9 cellular contexts compared by ENCODE assay signal in the genomic region with DNA sequence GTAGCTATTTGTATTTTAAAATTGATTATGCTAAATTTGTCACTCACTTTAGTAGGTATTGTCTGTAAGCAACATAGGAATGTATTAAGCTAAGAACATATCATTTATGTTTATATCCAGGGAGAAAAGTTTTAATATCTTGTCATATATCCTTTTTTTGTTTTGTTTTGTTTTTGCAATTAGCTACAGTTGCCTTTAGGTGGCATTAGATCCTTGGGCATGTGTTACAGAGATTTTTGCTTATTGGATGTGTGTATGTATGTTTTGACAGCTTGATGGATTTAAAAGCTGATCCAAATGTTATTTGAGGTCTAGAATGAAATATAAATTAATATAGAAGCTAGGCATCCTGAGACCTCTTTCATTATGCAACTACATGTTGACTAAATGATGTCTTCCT. TPM values are rescaled to one million over a fixed set of nuclear protein-coding genes. Genes with fewer than 3 reads are reported as not detected.
DNase-seq lines count a peak whose midpoint lies in the region; TF ChIP-seq lines count a peak whose summit lies in the region.
"Had no signal": no experiment of that assay in that cellular context is flagged by ENCODE, and none has a peak within 500 bp of the region (broad histone marks: within the 10 kb centered on the region; RNA-seq: fewer than 3 reads in every experiment).

No MANE protein-coding gene starts in this region.

- H3K36me3 ChIP-seq in brain microvascular endothelial cell (replicated peaks): no peaks in the 10 kb centered on the region

- in situ Hi-C loops in brain microvascular endothelial cell (cut with HindIII; ENCODE audit: low pct_ligation_motif_present, low sequenced_read_pairs): no loop called here

- H3K27me3 ChIP-seq in brain microvascular endothelial cell (replicated peaks): no peaks in the 10 kb centered on the region

- DNase-seq in DMS153 (lab: John Stamatoyannopoulos, UW) (peak; percentile 10), HT1080 (ENCODE audit: low read depth) (peak; percentile 23), brain microvascular endothelial cell (peak; percentile 12), myocyte (ENCODE audit: low read depth) (peak; percentile 58), middle frontal gyrus (ENCODE audit: extremely low spot score, low spot score) (no peak), NCI-H2107 treated with DMSO at 0.1 percent for 48 hours (lab: John Stamatoyannopoulos, UW; ENCODE audit: unreplicated experiment) (no peak), HK-2 (ENCODE audit: unreplicated experiment) (no peak), inferior parietal cortex (ENCODE audit: extremely low spot score) (no peak)

- no peak overlapping the region for H3K4me3 ChIP-seq in brain microvascular endothelial cell (ENCODE audit: low read depth, low read length)
- H3K4me3 ChIP-seq: skin epidermis had no signal

- H3K27ac ChIP-seq in brain microvascular endothelial cell: no peak overlapping the region
- H3K27ac ChIP-seq: skin epidermis had no signal

- peak; percentile 52 for TF ChIP-seq CTCF in brain microvascular endothelial cell (IDR thresholded peaks at IDR 0.05; ENCODE audit: low read depth, low read length, missing control alignments)

RNA-seq across cellular contexts. Expression of a gene that starts 36.1 kb away (rescaled TPM):
- 12.8 and 15.8 TPM in 2 replicates for total RNA-seq in HT1080 (2014; rRNA removed; shearing (Covaris generic))
- polyA plus RNA-seq in HT1080 (2015; cell fraction: cytosol; rRNA removed): 23.7 and 32.0 TPM in 2 replicates
- polyA plus RNA-seq in HT1080 (2015; cell fraction: nucleus; rRNA removed): 53.2 and 54.9 TPM in 2 replicates
- 53.5 and 81.4 TPM in 2 replicates for total RNA-seq in myocyte
- polyA plus RNA-seq in myocyte (2012): 16.6 TPM

Comparison
In these comparisons a context has a peak if more than half of its experiments do, and no peak if none do; other contexts are left out.
1. DNase-seq: peak in DMS153 (single experiment), HT1080 (single experiment), brain microvascular endothelial cell (single experiment) and myocyte (single experiment); none in middle frontal gyrus (single experiment), NCI-H2107 treated with DMSO at 0.1 percent for 48 hours (single experiment), HK-2 (single experiment) and inferior parietal cortex (single experiment).